ENCODE assay signal across 9 cellular contexts in the genomic region with DNA sequence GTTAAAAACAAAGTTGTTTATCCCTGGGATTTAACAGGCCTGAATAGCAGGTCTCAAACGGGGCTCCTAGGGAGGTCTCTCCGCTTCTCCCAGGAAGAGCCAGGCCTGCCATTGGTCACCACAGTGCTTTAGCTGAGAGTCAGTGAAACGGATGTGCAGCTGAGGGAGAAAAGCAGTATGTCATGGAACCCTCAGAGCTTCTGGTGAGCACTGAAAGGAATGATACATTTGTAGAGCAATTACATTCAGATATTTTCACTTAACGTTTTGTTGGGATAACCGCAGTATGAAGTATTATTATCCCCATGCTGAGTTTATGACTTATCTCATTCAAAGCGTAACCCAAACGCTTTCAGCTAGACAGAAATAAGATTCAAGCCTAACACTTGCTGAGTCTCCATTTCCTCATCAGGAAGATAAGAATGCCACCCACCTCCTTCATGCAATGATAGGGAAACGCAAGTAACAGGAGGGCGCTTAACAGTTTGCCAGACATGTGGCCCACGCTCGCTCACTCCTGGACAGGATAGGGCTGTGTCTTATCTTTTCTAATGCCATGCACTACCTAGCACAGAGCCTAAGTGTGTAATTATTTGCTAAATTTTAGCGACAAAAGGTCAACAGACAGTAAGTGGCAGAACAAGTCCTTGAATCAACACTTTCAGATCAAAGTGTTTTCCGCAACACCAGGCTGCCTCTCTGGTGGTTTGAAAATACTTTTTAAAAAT. TPM values are rescaled to one million over a fixed set of nuclear protein-coding genes. Genes with fewer than 3 reads are reported as not detected.
DNase-seq lines count a peak whose midpoint lies in the region; ATAC-seq and TF ChIP-seq lines count a peak whose summit lies in the region.
"Had no signal": no experiment of that assay in that cellular context is flagged by ENCODE, and none has a peak within 500 bp of the region (broad histone marks: within the 10 kb centered on the region; RNA-seq: fewer than 3 reads in every experiment).

No MANE protein-coding gene starts in this region.

- H3K27me3 Mint-ChIP-seq in activated naive CD4-positive, alpha-beta T cell treated with anti-CD3 and anti-CD28 coated beads for 36 hours (ENCODE audit: low read depth): no peaks in the 10 kb centered on the region
- peaks cover 16 to 46% (median 35%) of the 10 kb centered on the region in 3 donors for H3K27me3 Mint-ChIP-seq in immature natural killer cell (ENCODE audit: low read depth in 3 of 3)

- intact Hi-C loops in activated naive CD4-positive, alpha-beta T cell treated with anti-CD3 and anti-CD28 coated beads for 36 hours (cut with micrococcal nuclease): no loop called here

- peak; percentile 56 for DNase-seq in activated naive CD4-positive, alpha-beta T cell treated with anti-CD3 and anti-CD28 coated beads for 36 hours
- no peak for DNase-seq in activated naive CD4-positive, alpha-beta T cell treated with anti-CD3 and anti-CD28 coated beads, Interleukin-2, amount 50 U/mL, for 16 hours
- DNase-seq in UCSD-AML1 (lab: John Stamatoyannopoulos, UW; ENCODE audit: unreplicated experiment): peak; percentile 45
- peak; percentile 38 to 49 (median 41) for DNase-seq in immature natural killer cell
- DNase-seq in upper lobe of left lung: no peak
- DNase-seq in GM19240 (ENCODE audit: insufficient read length, low spot score): no peak

- H3K27me3 ChIP-seq in upper lobe of left lung: no peaks in the 10 kb centered on the region
- H3K27me3 ChIP-seq: neutrophil had no signal

- H3K9me3 ChIP-seq in upper lobe of left lung: no peaks in the 10 kb centered on the region
- H3K9me3 ChIP-seq: neutrophil had no signal

- 42 to 49% methylated on average over 13 of the region's 13 CpGs for WGBS in upper lobe of left lung, 2 donors

- peaks cover 7 to 20% (median 11%) of the 10 kb centered on the region in 4 donors for H3K36me3 ChIP-seq in upper lobe of left lung

- ATAC-seq in upper lobe of left lung (ENCODE audit: low FRiP score in 2 of 2) (peak; percentile 15 to 80), GM18520 (IDR thresholded peaks at IDR 0.05; ENCODE audit: unreplicated experiment) (no peak)
- ATAC-seq in activated CD4-positive, CD25-positive, alpha-beta regulatory T cell treated with anti-CD3 and anti-CD28 coated beads, Interleukin-2, amount 50 U/mL, for 24 hours: no peak

- TF ChIP-seq CTCF in upper lobe of left lung (IDR thresholded peaks at IDR 0.05): no peak

- H3K27ac ChIP-seq in upper lobe of left lung: peak overlapping the region; percentile 61 to 82 (median 70)
- H3K27ac ChIP-seq: neutrophil had no signal

- no peaks in the 10 kb centered on the region for H3K9me3 Mint-ChIP-seq in activated naive CD4-positive, alpha-beta T cell treated with anti-CD3 and anti-CD28 coated beads for 36 hours
- peaks cover 0 to 4% (median 2%) of the 10 kb centered on the region in 6 donors for H3K9me3 Mint-ChIP-seq in immature natural killer cell

- peak overlapping the region; percentile 97 for H3K27ac Mint-ChIP-seq in activated naive CD4-positive, alpha-beta T cell treated with anti-CD3 and anti-CD28 coated beads for 36 hours
- peak overlapping the region; percentile 99 to 100 (median 100) for H3K27ac Mint-ChIP-seq in immature natural killer cell

- H3K4me3 ChIP-seq in upper lobe of left lung: no peak overlapping the region

- TF ChIP-seq EP300 in upper lobe of left lung (IDR thresholded peaks at IDR 0.05): peak in 1 of 4 donors; percentile 90

- H3K36me3 Mint-ChIP-seq in activated naive CD4-positive, alpha-beta T cell treated with anti-CD3 and anti-CD28 coated beads for 36 hours (ENCODE audit: low read depth): peaks cover 31% of the 10 kb centered on the region
- H3K36me3 Mint-ChIP-seq in immature natural killer cell: peaks cover 0 to 3% (median 0%) of the 10 kb centered on the region in 3 donors

- H3K4me1 ChIP-seq in upper lobe of left lung: peaks cover 59 to 69% (median 63%) of the 10 kb centered on the region in 4 donors

- peak overlapping the region; percentile 72 for H3K4me3 Mint-ChIP-seq in activated naive CD4-positive, alpha-beta T cell treated with anti-CD3 and anti-CD28 coated beads for 36 hours
- peak overlapping the region; percentile 68 to 84 (median 76) for H3K4me3 Mint-ChIP-seq in immature natural killer cell

- H3K4me1 Mint-ChIP-seq in activated naive CD4-positive, alpha-beta T cell treated with anti-CD3 and anti-CD28 coated beads for 36 hours (ENCODE audit: low read depth): peaks cover 86% of the 10 kb centered on the region
- H3K4me1 Mint-ChIP-seq in immature natural killer cell: peaks cover 98 to 100% of the 10 kb centered on the region in 2 donors

- TF ChIP-seq POLR2A in upper lobe of left lung (IDR thresholded peaks at IDR 0.05): no peak

- CTCF ChIA-PET in activated naive CD4-positive, alpha-beta T cell treated with anti-CD3 and anti-CD28 coated beads for 36 hours (lab: Charles Lee): interaction anchor here (0.7 to 4.9 kb wide), 16 partner anchors 10 to 736 kb away, joined by 3 to 149 read pairs (median 4); a partner anchor contains a TSS

RNA-seq across cellular contexts. Expression of a gene that starts 28.2 kb away (rescaled TPM):
- total RNA-seq in activated naive CD4-positive, alpha-beta T cell treated with anti-CD3 and anti-CD28 coated beads for 36 hours: 100 to 1,000 TPM; 219 to 226 TPM
- polyA plus RNA-seq in immature natural killer cell: 100 to 1,000 TPM; 602 to 622 (median 602) TPM
- total RNA-seq in upper lobe of left lung: 100 to 1,000 TPM in 4 of 6 donors, 10 to 100 TPM in 1, 1 to 10 TPM in 1; 8.4 to 188 (median 134) TPM

RNA-seq across cellular contexts. Expression of a gene that starts 37.3 kb away (rescaled TPM):
- total RNA-seq in activated naive CD4-positive, alpha-beta T cell treated with anti-CD3 and anti-CD28 coated beads for 36 hours: 10 to 100 TPM; 11.1 to 11.9 TPM
- polyA plus RNA-seq in immature natural killer cell: 10 to 100 TPM; 16.2 to 37.5 (median 30.8) TPM
- 10 to 100 TPM; 20.1 to 31.3 (median 26.1) TPM for total RNA-seq in upper lobe of left lung

Comparison
In these comparisons a context has a peak if more than half of its experiments do, and no peak if none do; other contexts are left out.
1. DNase-seq: peak in activated naive CD4-positive, alpha-beta T cell treated with anti-CD3 and anti-CD28 coated beads for 36 hours (single experiment), UCSD-AML1 (single experiment) and immature natural killer cell (3 of 3); none in activated naive CD4-positive, alpha-beta T cell treated with anti-CD3 and anti-CD28 coated beads, Interleukin-2, amount 50 U/mL, for 16 hours (single experiment), upper lobe of left lung (0 of 2) and GM19240 (single experiment).
2. ATAC-seq: peak in upper lobe of left lung (2 of 2); none in GM18520 (single experiment) and activated CD4-positive, CD25-positive, alpha-beta regulatory T cell treated with anti-CD3 and anti-CD28 coated beads, Interleukin-2, amount 50 U/mL, for 24 hours (0 of 2).